In the genomic region with DNA sequence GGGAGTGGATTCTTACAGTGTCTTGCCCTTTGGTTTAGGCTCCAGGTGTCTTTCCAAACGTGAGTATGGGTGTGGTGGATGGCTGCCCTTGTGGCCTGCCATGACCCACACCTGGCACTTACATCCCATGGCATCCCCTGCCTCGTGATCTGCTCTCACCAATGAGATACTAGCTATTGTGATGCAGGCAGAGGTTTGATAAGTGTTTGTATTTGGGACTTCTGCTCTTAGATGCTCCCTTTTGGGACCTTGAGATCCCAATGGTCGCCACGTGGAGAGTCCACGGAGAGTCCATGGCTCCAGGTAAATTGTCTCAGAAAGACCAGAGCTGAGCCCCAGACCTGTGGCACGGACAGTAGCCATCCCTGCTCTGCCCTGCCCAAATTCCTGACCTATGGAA, we compare ENCODE assay signal across 6 cellular contexts.
"Had no signal": no experiment of that assay in that cellular context is flagged by ENCODE, and none has a peak within 500 bp of the region (broad histone marks: within the 10 kb centered on the region; RNA-seq: fewer than 3 reads in every experiment).

No MANE protein-coding gene starts in this region.

- H3K4me2 ChIP-seq: GM23338 had no signal

- ATAC-seq: GM23338, HepG2, K562 had no signal

- DNase-seq: H9, HCEC 1CT had no signal

- H3K27ac ChIP-seq: HL-60 had no signal

- H3K4me3 Mint-ChIP-seq: GM23338, H9 had no signal

- H3K4me3 ChIP-seq: GM23338, K562 had no signal

- H3K9me3 Mint-ChIP-seq: GM23338, H9 had no signal

- H3K27ac Mint-ChIP-seq: GM23338, H9 had no signal
